16 cellular contexts compared by ENCODE assay signal in genomic region chr22:19615867-19616581, GRCh38.
DNase-seq lines count a peak whose midpoint lies in the region; ATAC-seq, FAIRE-seq and TF ChIP-seq lines count a peak whose summit lies in the region.
"Had no signal": no experiment of that assay in that cellular context is flagged by ENCODE, and none has a peak within 500 bp of the region (broad histone marks: within the 10 kb centered on the region; RNA-seq: fewer than 3 reads in every experiment).

No MANE protein-coding gene starts in this region.

- CTCF ChIA-PET in H1 (lab: Charles Lee; ENCODE audit: partially characterized antibody), result interaction anchor here (0.6 to 1.5 kb wide), 6 partner anchors 14 to 291 kb away, joined by 3 to 4 read pairs (median 3); no protein-coding TSS in a partner anchor

- H2BK20ac ChIP-seq in H9 (ENCODE audit: low read depth, low read length, poor library complexity, severe bottlenecking) (no peak overlapping the region), H1 (ENCODE audit: low read length) (no peak overlapping the region)

- H2BK120ac ChIP-seq in H9 (ENCODE audit: low read depth, low read length, poor library complexity, severe bottlenecking) (no peak overlapping the region), H1 (replicated peaks; ENCODE audit: low read depth, low read length) (no peak overlapping the region)

- H4K91ac ChIP-seq in H9 (ENCODE audit: insufficient read length, low read depth, low read length), result no peak overlapping the region
- H4K91ac ChIP-seq in H1 (replicated peaks; ENCODE audit: insufficient read length, low read length), result no peak overlapping the region

- no peak overlapping the region for H3K4me3 Mint-ChIP-seq in H9
- H3K4me3 Mint-ChIP-seq: B cell; CD8-positive, alpha-beta T cell; HFFc6 had no signal

- H3T11ph ChIP-seq in H9 (ENCODE audit: low read length), result no peak overlapping the region

- peaks cover 56 to 65% of the 10 kb centered on the region in 2 experiments for H3K4me1 Mint-ChIP-seq in H9

- H4K20me1 ChIP-seq in H9 (ENCODE audit: control insufficient read depth, insufficient read depth, insufficient read length), result no peaks in the 10 kb centered on the region
- no peaks in the 10 kb centered on the region for H4K20me1 ChIP-seq in H1 (replicated peaks in 1 of 2; ENCODE audit: control insufficient read depth in 1 of 2, insufficient read depth in 2 of 2, low read length in 2 of 2)

- peaks cover 3% of the 10 kb centered on the region; the same call in 1 of the 2 replicates for H3K27me3 Mint-ChIP-seq in H9 (ENCODE audit: low read depth)

- H3K4ac ChIP-seq in H9 (ENCODE audit: low read depth, low read length), result no peak overlapping the region
- H3K4ac ChIP-seq in H1 (replicated peaks; ENCODE audit: insufficient read length, low read depth, low read length), result no peak overlapping the region

- no peak overlapping the region for H2AK5ac ChIP-seq in H9 (ENCODE audit: insufficient read length, low read length)
- H2AK5ac ChIP-seq in H1 (ENCODE audit: low read depth, low read length), result no peak overlapping the region

- no peak overlapping the region for H4K8ac ChIP-seq in H9 (replicated peaks; ENCODE audit: insufficient read length, low read depth, low read length)
- no peak overlapping the region for H4K8ac ChIP-seq in H1 (ENCODE audit: extremely low read depth, insufficient read depth, low read length)

- H2BK12ac ChIP-seq in H9 (ENCODE audit: insufficient read length, low read depth, low read length), result no peak overlapping the region
- no peak overlapping the region for H2BK12ac ChIP-seq in H1 (ENCODE audit: low read depth, low read length)

- H3K4me3 ChIP-seq in H1 (ENCODE audit: extremely low read depth in 1 of 4, insufficient read depth in 2 of 4, low read depth in 3 of 4, low read length in 4 of 4), result no peak overlapping the region
- H3K4me3 ChIP-seq: BLaER1 treated with 17β-estradiol and CSF1 and Interleukin-3, amounts not matched to agents 10 nM and 100 nM had no signal

- H2AFZ ChIP-seq in H9 (ENCODE audit: low read length), result no peak overlapping the region
- H2AFZ ChIP-seq in H1 (ENCODE audit: low read length), result no peak overlapping the region

- H3K18ac ChIP-seq in H9 (ENCODE audit: insufficient read length, low read depth, low read length), result no peak overlapping the region
- H3K18ac ChIP-seq in H1 (ENCODE audit: extremely low read depth, low read length), result no peak overlapping the region

- no peak for TF ChIP-seq EP300 in H1 (IDR thresholded peaks at IDR 0.05; ENCODE audit: borderline replicate concordance in 1 of 2, low read depth in 2 of 2, low read length in 2 of 2)

- TF ChIP-seq RAD21 in H1 (IDR thresholded peaks at IDR 0.05 in 1 of 2, conservative IDR thresholded peaks at IDR 0.05 in 1 of 2; ENCODE audit: low read depth in 2 of 2, low read length in 2 of 2), result no peak

- H3K27ac ChIP-seq in H9 (ENCODE audit: insufficient read length, low read depth, low read length) (no peak overlapping the region), H1 (ENCODE audit: low read depth, low read length) (no peak overlapping the region)
- H3K27ac ChIP-seq: BLaER1 treated with 17β-estradiol and CSF1 and Interleukin-3, amounts not matched to agents 10 nM and 100 nM had no signal

- peaks cover 0 to 2% (median 0%) of the 10 kb centered on the region in 3 experiments; a peak in 1 of 7 replicates for H3K36me3 Mint-ChIP-seq in H9 (ENCODE audit: insufficient read depth in 1 of 3, low read depth in 3 of 3)
- H3K36me3 Mint-ChIP-seq: CD8-positive, alpha-beta T cell had no signal

- H3K4me1 ChIP-seq in H9 (ENCODE audit: insufficient read depth, low read length), result peaks cover 9% of the 10 kb centered on the region; the same call in 1 of the 2 replicates
- peaks cover 2 to 22% (median 10%) of the 10 kb centered on the region in 4 experiments for H3K4me1 ChIP-seq in H1 (replicated peaks in 1 of 4; ENCODE audit: control insufficient read depth in 3 of 4, insufficient read depth in 4 of 4, low read length in 3 of 4)

- no peak overlapping the region for H2BK15ac ChIP-seq in H9 (ENCODE audit: low read depth, low read length)
- no peak overlapping the region for H2BK15ac ChIP-seq in H1 (ENCODE audit: low read length)

- H3K14ac ChIP-seq in H9 (ENCODE audit: insufficient read depth, low read length) (no peak overlapping the region), H1 (ENCODE audit: insufficient read length) (no peak overlapping the region)

- H3K9me3 ChIP-seq in H9 (ENCODE audit: control insufficient read depth, low read depth, low read length) (no peaks in the 10 kb centered on the region), H1 (ENCODE audit: insufficient read depth in 2 of 2, low read depth in 1 of 2, low read length in 1 of 2) (no peaks in the 10 kb centered on the region)
- H3K9me3 ChIP-seq: BLaER1 treated with 17β-estradiol and CSF1 and Interleukin-3, amounts not matched to agents 10 nM and 100 nM had no signal

- H3K79me2 ChIP-seq in H9 (ENCODE audit: insufficient read depth, low read length) (no peaks in the 10 kb centered on the region), H1 (ENCODE audit: control insufficient read depth in 1 of 2, insufficient read depth in 2 of 2, low read length in 2 of 2) (no peaks in the 10 kb centered on the region)

- no peak overlapping the region for H3K27ac Mint-ChIP-seq in H9
- H3K27ac Mint-ChIP-seq: B cell; CD8-positive, alpha-beta T cell; HFFc6 had no signal

- H3K23ac ChIP-seq in H9 (ENCODE audit: insufficient read length, low read depth, low read length), result no peak overlapping the region
- H3K23ac ChIP-seq in H1 (ENCODE audit: insufficient read length), result no peak overlapping the region

- H3K79me1 ChIP-seq in H9 (ENCODE audit: insufficient read depth, low read depth, low read length, poor library complexity, severe bottlenecking) (no peaks in the 10 kb centered on the region), H1 (ENCODE audit: low read depth, low read length) (0 out of 2 replicates have a peak, but pooled peaks cover 2% of the 10 kb centered on the region)

- H3K56ac ChIP-seq in H9 (ENCODE audit: insufficient read length, low read depth, low read length), result no peak overlapping the region
- no peak overlapping the region for H3K56ac ChIP-seq in H1 (replicated peaks; ENCODE audit: insufficient read length, low read depth, low read length)

- H3K9me3 Mint-ChIP-seq in H9, result no peaks in the 10 kb centered on the region
- H3K9me3 Mint-ChIP-seq: CD8-positive, alpha-beta T cell; HFFc6 had no signal

- no peak overlapping the region for H2BK5ac ChIP-seq in H9 (ENCODE audit: insufficient read length, low read length)
- H2BK5ac ChIP-seq in H1 (ENCODE audit: low read depth, low read length), result no peak overlapping the region

- H3K9ac ChIP-seq in H9 (ENCODE audit: extremely low read depth, insufficient read length, low read length) (no peak overlapping the region), H1 (replicated peaks in 1 of 4; ENCODE audit: extremely low read depth in 1 of 4, low read depth in 3 of 4, low read length in 3 of 4) (no peak overlapping the region)
- H3K9ac ChIP-seq: BLaER1 treated with 17β-estradiol and CSF1 and Interleukin-3, amounts not matched to agents 10 nM and 100 nM had no signal

- TF ChIP-seq CTCF in H9 (conservative IDR thresholded peaks at IDR 0.05) (no peak), H1 (IDR thresholded peaks at IDR 0.05; ENCODE audit: control extremely low read depth in 1 of 3, insufficient read depth in 1 of 3, low read depth in 1 of 3, low read length in 3 of 3) (no peak)

- no peak for TF ChIP-seq POLR2A in H1 (IDR thresholded peaks at IDR 0.05; ENCODE audit: control extremely low read depth in 1 of 2, low read depth in 2 of 2, low read length in 2 of 2)

- POLR2A ChIA-PET in H1 (lab: Charles Lee; ENCODE audit: partially characterized antibody), result no interaction called here

- no peak overlapping the region for H3K4me2 ChIP-seq in H9 (ENCODE audit: insufficient read depth, insufficient read length, low read length)
- H3K4me2 ChIP-seq in H1 (ENCODE audit: insufficient read depth in 1 of 2, low read depth in 2 of 2, low read length in 2 of 2), result no peak overlapping the region

- no CpG with 5 or more reads among the region's 9 CpGs for whole genome bisulfite sequencing in H9 (ENCODE audit: extremely low coverage, insufficient read length, low lambda C conversion rate)
- WGBS in H1 (ENCODE audit: extremely low coverage in 1 of 2, insufficient coverage in 1 of 2, insufficient read length in 1 of 2, insufficient replicate concordance in 2 of 2, low coverage in 1 of 2, low lambda C conversion rate in 2 of 2, missing lambda C conversion rate in 1 of 2), 2 experiments, result 89% methylated on average over 5 of the region's 9 CpGs; no CpG with 5 or more reads in 1 of the 2 experiments

- peaks cover 3% of the 10 kb centered on the region for H3K23me2 ChIP-seq in H9 (ENCODE audit: insufficient read length, low read depth, low read length, poor library complexity, severe bottlenecking)
- no peaks in the 10 kb centered on the region for H3K23me2 ChIP-seq in H1 (ENCODE audit: low read depth, low read length)

- ATAC-seq in HG02642 (IDR thresholded peaks at IDR 0.05; ENCODE audit: poor library complexity, unreplicated experiment) (no peak), GM19467 (IDR thresholded peaks at IDR 0.05; ENCODE audit: unreplicated experiment) (no peak), HG03095 (IDR thresholded peaks at IDR 0.05; ENCODE audit: unreplicated experiment) (no peak)
- ATAC-seq: CD8-positive, alpha-beta T cell; HCT116 had no signal

- no peak overlapping the region for H4K5ac ChIP-seq in H9 (ENCODE audit: insufficient read length, low read depth, low read length)
- no peak overlapping the region for H4K5ac ChIP-seq in H1 (ENCODE audit: insufficient read length, low read depth, low read length)

- H3K27me3 ChIP-seq in H9 (ENCODE audit: insufficient read depth, low read length), result no peaks in the 10 kb centered on the region; the same call in 1 of the 2 replicates
- no peaks in the 10 kb centered on the region; a peak in 1 of 7 replicates for H3K27me3 ChIP-seq in H1 (replicated peaks in 1 of 4; ENCODE audit: control insufficient read depth in 3 of 4, extremely low read depth in 1 of 4, insufficient read depth in 3 of 4, low read length in 3 of 4)

- DNase-seq in H9 (peak; percentile 67), RPMI8226 (peak; percentile 5), H1 (ENCODE audit: low read depth in 1 of 2, low spot score in 2 of 2) (no peak), NCI-H2227 treated with DMSO at 0.1 percent for 48 hours (lab: John Stamatoyannopoulos, UW) (no peak)
- DNase-seq: Calu3; CD8-positive, alpha-beta T cell; DMS79 treated with DMSO at 0.1 percent for 48 hours; GF-D8; HFFc6 had no signal

- FAIRE-seq in H1 (lab: Jason Lieb, UNC), result no peak
- FAIRE-seq: HepG2 had no signal

- H3K36me3 ChIP-seq in H1 (ENCODE audit: control insufficient read depth in 2 of 4, insufficient read depth in 4 of 4, low read length in 3 of 4), result no peaks in the 10 kb centered on the region
- H3K36me3 ChIP-seq: BLaER1 treated with 17β-estradiol and CSF1 and Interleukin-3, amounts not matched to agents 10 nM and 100 nM had no signal

TF ChIP-seq in H1, 55 proteins besides CTCF, POLR2A, EP300 and RAD21:
- TF ChIP-seq JUND (IDR thresholded peaks at IDR 0.05; ENCODE audit: low read length) (no peak), MAFK (IDR thresholded peaks at IDR 0.05; ENCODE audit: low read depth, low read length) (0 out of 2 replicates have a peak, but pooled peaks have one; percentile 40)

Comparison
In these comparisons a context has a peak if more than half of its experiments do, and no peak if none do; other contexts are left out.
1. DNase-seq: peak in H9 (single experiment) and RPMI8226 (single experiment); none in H1 (0 of 2) and NCI-H2227 treated with DMSO at 0.1 percent for 48 hours (single experiment).